Comparison of ENCODE assay signal across 35 cellular contexts in the genomic region with DNA sequence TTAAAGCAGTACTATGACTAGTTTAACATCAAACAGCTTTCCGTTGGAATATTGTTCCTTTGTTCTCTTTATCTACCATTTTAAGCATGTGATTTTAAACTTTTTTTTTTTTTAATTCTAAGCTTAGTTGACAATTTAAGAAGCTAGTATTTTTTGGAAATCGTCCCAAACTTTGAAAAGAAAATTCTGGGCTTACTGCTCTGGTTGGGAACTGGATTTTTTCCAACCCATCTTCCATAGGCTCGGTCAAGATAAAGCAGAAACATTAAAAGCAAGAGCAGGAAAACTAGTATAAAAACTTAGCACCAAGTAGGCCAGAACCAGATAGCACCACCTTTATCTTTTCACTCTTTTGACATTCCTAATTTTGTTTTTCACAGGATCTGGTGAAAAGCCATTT.
"Had no signal": no experiment of that assay in that cellular context is flagged by ENCODE, and none has a peak within 500 bp of the region (broad histone marks: within the 10 kb centered on the region; RNA-seq: fewer than 3 reads in every experiment).

No MANE protein-coding gene starts in this region.

- H3K4me1 Mint-ChIP-seq: activated CD4-positive, alpha-beta T cell treated with anti-CD3 and anti-CD28 coated beads, Interleukin-2, amount 10 ng/mL, durations not matched to agents 24 days and 14 days; activated CD8-positive, alpha-beta memory T cell treated with anti-CD3 and anti-CD28 coated beads, Interleukin-2, amount 10 ng/mL, durations not matched to agents 7 days and 5 days; activated T-helper 17 cell treated with anti-CD3 and anti-CD28 coated beads, Interleukin-2, amount 50 U/mL, for 72 hours had no signal

- H3K27me3 Mint-ChIP-seq: activated B cell treated with CpG ODN at 0.5 μM for 24 hours; activated CD4-positive, alpha-beta memory T cell treated with anti-CD3 and anti-CD28 coated beads for 36 hours; activated CD4-positive, alpha-beta T cell treated with anti-CD3 and anti-CD28 coated beads for 36 hours; activated CD4-positive, alpha-beta T cell treated with anti-CD3 and anti-CD28 coated beads, Interleukin-2, amount 10 ng/mL, durations not matched to agents 24 days and 14 days; activated CD8-positive, alpha-beta memory T cell treated with anti-CD3 and anti-CD28 coated beads, Interleukin-2, amount 10 ng/mL, durations not matched to agents 7 days and 5 days; activated naive CD8-positive, alpha-beta T cell; activated T-helper 17 cell treated with anti-CD3 and anti-CD28 coated beads, Interleukin-2, amount 50 U/mL, for 72 hours; central memory CD8-positive, alpha-beta T cell; dendritic cell treated with granulocyte-macrophage colony-stimulating factor and Interleukin-4, amounts not matched to agents 40 ng/mL and 50 ng/mL, for 4 days; T-helper 17 cell had no signal

- ATAC-seq: activated CD4-positive, alpha-beta T cell treated with anti-CD3 and anti-CD28 coated beads for 36 hours; activated CD8-positive, alpha-beta memory T cell treated with anti-CD3 and anti-CD28 coated beads, Interleukin-2, amount 10 ng/mL, durations not matched to agents 7 days and 5 days; activated CD8-positive, alpha-beta T cell treated with anti-CD3 and anti-CD28 coated beads, Interleukin-2, amount 10 ng/mL, durations not matched to agents 7 days and 5 days; activated T-helper 17 cell treated with anti-CD3 and anti-CD28 coated beads, Interleukin-2, amount 50 U/mL, for 72 hours; T-helper 17 cell had no signal

- DNase-seq: activated B cell treated with CpG ODN at 0.5 μM for 24 hours; activated CD4-positive, alpha-beta memory T cell treated with anti-CD3 and anti-CD28 coated beads for 36 hours; activated CD4-positive, alpha-beta T cell treated with anti-CD3 and anti-CD28 coated beads for 36 hours; activated CD4-positive, alpha-beta T cell treated with anti-CD3 and anti-CD28 coated beads, Interleukin-2, amount 10 ng/mL, durations not matched to agents 24 days and 14 days; activated CD4-positive, CD25-positive, alpha-beta regulatory T cell treated with anti-CD3 and anti-CD28 coated beads, Interleukin-2, amount 50 U/mL, for 72 hours; activated CD8-positive, alpha-beta memory T cell treated with anti-CD3 and anti-CD28 coated beads, Interleukin-2, amount 10 ng/mL, durations not matched to agents 7 days and 5 days; activated CD8-positive, alpha-beta memory T cell treated with anti-CD3 and anti-CD28 coated beads, Interleukin-2, amount 50 U/mL, for 4 hours; activated CD8-positive, alpha-beta T cell treated with anti-CD3 and anti-CD28 coated beads, Interleukin-2, amount 10 ng/mL, durations not matched to agents 7 days and 5 days; activated effector memory CD4-positive, alpha-beta T cell treated with Interleukin-2 at 50 U/mL for 16 hours; activated gamma-delta T cell treated with Interleukin-2 at 50 U/mL for 16 hours; activated naive CD4-positive, alpha-beta T cell treated with anti-CD3 and anti-CD28 coated beads, Interleukin-2, amount 50 U/mL, for 16 hours; activated naive CD4-positive, alpha-beta T cell treated with Interleukin-2 at 50 U/mL for 16 hours; activated T-cell treated with anti-CD3 and anti-CD28 coated beads, Interleukin-2, amount 50 U/mL, for 1 hour; amniotic stem cell; anterior cingulate cortex; brain microvascular endothelial cell; dorsolateral prefrontal cortex; effector memory CD4-positive, alpha-beta T cell; erythroblast; esophagus squamous epithelium; foreskin fibroblast; head of caudate nucleus; hippocampal formation; T-helper 1 cell; T-helper 17 cell; T1000; WERI-Rb-1 had no signal

- FAIRE-seq: astrocyte, bronchial epithelial cell, frontal cortex had no signal

- H3K27ac Mint-ChIP-seq: activated B cell treated with CpG ODN at 0.5 μM for 24 hours; activated CD4-positive, alpha-beta memory T cell treated with anti-CD3 and anti-CD28 coated beads for 36 hours; activated CD4-positive, alpha-beta T cell treated with anti-CD3 and anti-CD28 coated beads for 36 hours; activated CD4-positive, alpha-beta T cell treated with anti-CD3 and anti-CD28 coated beads, Interleukin-2, amount 10 ng/mL, durations not matched to agents 24 days and 14 days; activated CD8-positive, alpha-beta memory T cell treated with anti-CD3 and anti-CD28 coated beads, Interleukin-2, amount 10 ng/mL, durations not matched to agents 7 days and 5 days; activated CD8-positive, alpha-beta T cell treated with anti-CD3 and anti-CD28 coated beads, Interleukin-2, amount 10 ng/mL, durations not matched to agents 7 days and 5 days; activated naive CD8-positive, alpha-beta T cell; activated T-helper 17 cell treated with anti-CD3 and anti-CD28 coated beads, Interleukin-2, amount 50 U/mL, for 72 hours; dendritic cell treated with granulocyte-macrophage colony-stimulating factor and Interleukin-4, amounts not matched to agents 40 ng/mL and 50 ng/mL, for 4 days; T-helper 17 cell; T-helper 2 cell treated with Interferon-gamma antibody and Interleukin-4, amounts not matched to agents 5 μg/mL and 100 μg/mL, for 36 hours had no signal

- H3K4me3 Mint-ChIP-seq: activated B cell treated with CpG ODN at 0.5 μM for 24 hours; activated CD4-positive, alpha-beta memory T cell treated with anti-CD3 and anti-CD28 coated beads for 36 hours; activated CD4-positive, alpha-beta T cell treated with anti-CD3 and anti-CD28 coated beads for 36 hours; activated CD4-positive, alpha-beta T cell treated with anti-CD3 and anti-CD28 coated beads, Interleukin-2, amount 10 ng/mL, durations not matched to agents 24 days and 14 days; activated CD8-positive, alpha-beta memory T cell treated with anti-CD3 and anti-CD28 coated beads, Interleukin-2, amount 10 ng/mL, durations not matched to agents 7 days and 5 days; activated CD8-positive, alpha-beta T cell treated with anti-CD3 and anti-CD28 coated beads, Interleukin-2, amount 10 ng/mL, durations not matched to agents 7 days and 5 days; activated naive CD8-positive, alpha-beta T cell; activated T-helper 17 cell treated with anti-CD3 and anti-CD28 coated beads, Interleukin-2, amount 50 U/mL, for 72 hours; central memory CD8-positive, alpha-beta T cell; dendritic cell treated with granulocyte-macrophage colony-stimulating factor and Interleukin-4, amounts not matched to agents 40 ng/mL and 50 ng/mL, for 4 days; T-helper 17 cell; T-helper 2 cell treated with Interferon-gamma antibody and Interleukin-4, amounts not matched to agents 5 μg/mL and 100 μg/mL, for 36 hours had no signal

- H3K9me3 Mint-ChIP-seq: activated B cell treated with CpG ODN at 0.5 μM for 24 hours; activated CD4-positive, alpha-beta memory T cell treated with anti-CD3 and anti-CD28 coated beads for 36 hours; activated CD4-positive, alpha-beta T cell treated with anti-CD3 and anti-CD28 coated beads, Interleukin-2, amount 10 ng/mL, durations not matched to agents 24 days and 14 days; activated T-helper 17 cell treated with anti-CD3 and anti-CD28 coated beads, Interleukin-2, amount 50 U/mL, for 72 hours; central memory CD8-positive, alpha-beta T cell; dendritic cell treated with granulocyte-macrophage colony-stimulating factor and Interleukin-4, amounts not matched to agents 40 ng/mL and 50 ng/mL, for 4 days; T-helper 2 cell treated with Interferon-gamma antibody and Interleukin-4, amounts not matched to agents 5 μg/mL and 100 μg/mL, for 36 hours had no signal
